ENCODE assay signal across 14 cellular contexts in genomic region chr1:30190481-30191153, GRCh38.
DNase-seq lines count a peak whose midpoint lies in the region; ATAC-seq and TF ChIP-seq lines count a peak whose summit lies in the region.
"Had no signal": no experiment of that assay in that cellular context is flagged by ENCODE, and none has a peak within 500 bp of the region (broad histone marks: within the 10 kb centered on the region; RNA-seq: fewer than 3 reads in every experiment).

No MANE protein-coding gene starts in this region.

- DNase-seq in activated T-cell treated with anti-CD3 and anti-CD28 coated beads, Interleukin-2, amount 50 U/mL, for 72 hours, result no peak
- no peak for DNase-seq in activated T-cell treated with anti-CD3 and anti-CD28 coated beads, Interleukin-2, amount 50 U/mL, for 4 hours
- no peak for DNase-seq in T-helper 17 cell
- no peak for DNase-seq in lower lobe of right lung
- no peak for DNase-seq in transverse colon
- DNase-seq in naive thymus-derived CD4-positive, alpha-beta T cell, result no peak
- no peak for DNase-seq in GM20000 (ENCODE audit: low spot score)
- DNase-seq in SKM-1 (lab: John Stamatoyannopoulos, UW; ENCODE audit: unreplicated experiment), result no peak
- DNase-seq: COR-L47, gastrocnemius medialis, mammary epithelial cell, NCI-H1048, SIG-M5 had no signal

- peaks cover 21% of the 10 kb centered on the region for H3K27me3 Mint-ChIP-seq in activated T-cell treated with anti-CD3 and anti-CD28 coated beads, Interleukin-2, amount 50 U/mL, for 72 hours (ENCODE audit: low read depth)
- H3K27me3 Mint-ChIP-seq in activated T-cell treated with anti-CD3 and anti-CD28 coated beads, Interleukin-2, amount 50 U/mL, for 4 hours (ENCODE audit: low read depth), result peaks cover 7% of the 10 kb centered on the region
- H3K27me3 Mint-ChIP-seq in T-helper 17 cell, result no peaks in the 10 kb centered on the region
- peaks cover 0 to 42% (median 30%) of the 10 kb centered on the region in 5 donors for H3K27me3 Mint-ChIP-seq in naive thymus-derived CD4-positive, alpha-beta T cell

- peaks cover 8% of the 10 kb centered on the region for H3K4me1 Mint-ChIP-seq in activated T-cell treated with anti-CD3 and anti-CD28 coated beads, Interleukin-2, amount 50 U/mL, for 72 hours (ENCODE audit: low read depth)
- peaks cover 27% of the 10 kb centered on the region for H3K4me1 Mint-ChIP-seq in activated T-cell treated with anti-CD3 and anti-CD28 coated beads, Interleukin-2, amount 50 U/mL, for 4 hours (ENCODE audit: low read depth)
- peaks cover 51% of the 10 kb centered on the region for H3K4me1 Mint-ChIP-seq in T-helper 17 cell
- H3K4me1 Mint-ChIP-seq in naive thymus-derived CD4-positive, alpha-beta T cell, result peaks cover 0 to 41% (median 0%) of the 10 kb centered on the region in 7 donors

- WGBS in transverse colon (ENCODE audit: low coverage in 1 of 2), 2 donors, result 80 to 87% methylated on average over 1 to 9 of the region's 10 CpGs

- no peak for TF ChIP-seq EP300 in transverse colon (IDR thresholded peaks at IDR 0.05; ENCODE audit: low read depth)

- intact Hi-C loops in lower lobe of right lung (cut with DNase I) (no loop called here), transverse colon (cut with DNase I; ENCODE audit: low total_unique reads) (no loop called here)
- intact Hi-C loops in naive thymus-derived CD4-positive, alpha-beta T cell (cut with micrococcal nuclease), result no loop called here

- H3K9me3 Mint-ChIP-seq in activated T-cell treated with anti-CD3 and anti-CD28 coated beads, Interleukin-2, amount 50 U/mL, for 72 hours, result no peaks in the 10 kb centered on the region
- H3K9me3 Mint-ChIP-seq in activated T-cell treated with anti-CD3 and anti-CD28 coated beads, Interleukin-2, amount 50 U/mL, for 4 hours, result no peaks in the 10 kb centered on the region
- H3K9me3 Mint-ChIP-seq in naive thymus-derived CD4-positive, alpha-beta T cell, result peaks cover 0 to 2% (median 0%) of the 10 kb centered on the region in 11 donors
- H3K9me3 Mint-ChIP-seq: stimulated activated naive CD8-positive, alpha-beta T cell treated with anti-CD3 and anti-CD28 coated beads, Interleukin-15, amount 100 ng/mL, for 72 hours had no signal

- POLR2A ChIA-PET in naive thymus-derived CD4-positive, alpha-beta T cell (lab: Charles Lee), result no interaction called here

- H3K27ac Mint-ChIP-seq in activated T-cell treated with anti-CD3 and anti-CD28 coated beads, Interleukin-2, amount 50 U/mL, for 72 hours, result peak overlapping the region; percentile 59
- H3K27ac Mint-ChIP-seq in T-helper 17 cell, result peak overlapping the region; percentile 87
- peak overlapping the region in 1 of 9 donors; percentile 85 for H3K27ac Mint-ChIP-seq in naive thymus-derived CD4-positive, alpha-beta T cell

- no peaks in the 10 kb centered on the region for H3K36me3 Mint-ChIP-seq in activated T-cell treated with anti-CD3 and anti-CD28 coated beads, Interleukin-2, amount 50 U/mL, for 72 hours (ENCODE audit: insufficient read depth in 2 of 2)
- H3K36me3 Mint-ChIP-seq in activated T-cell treated with anti-CD3 and anti-CD28 coated beads, Interleukin-2, amount 50 U/mL, for 4 hours (ENCODE audit: insufficient read depth), result no peaks in the 10 kb centered on the region
- H3K36me3 Mint-ChIP-seq in T-helper 17 cell (ENCODE audit: low read depth), result no peaks in the 10 kb centered on the region
- no peaks in the 10 kb centered on the region for H3K36me3 Mint-ChIP-seq in naive thymus-derived CD4-positive, alpha-beta T cell

- H3K4me1 ChIP-seq in lower lobe of right lung (peaks cover 13% of the 10 kb centered on the region), transverse colon (peaks cover 0 to 8% (median 3%) of the 10 kb centered on the region in 4 donors)
- peaks cover 0 to 17% of the 10 kb centered on the region in 2 donors for H3K4me1 ChIP-seq in naive thymus-derived CD4-positive, alpha-beta T cell (ENCODE audit: control insufficient read depth in 2 of 2, insufficient read depth in 2 of 2, low read length in 2 of 2)
- H3K4me1 ChIP-seq: gastrocnemius medialis had no signal

- H3K36me3 ChIP-seq in lower lobe of right lung (no peaks in the 10 kb centered on the region), transverse colon (no peaks in the 10 kb centered on the region)
- H3K36me3 ChIP-seq in naive thymus-derived CD4-positive, alpha-beta T cell (ENCODE audit: control insufficient read depth in 2 of 3, insufficient read depth in 3 of 3, low read length in 3 of 3), result no peaks in the 10 kb centered on the region
- H3K36me3 ChIP-seq: gastrocnemius medialis had no signal

- CTCF ChIA-PET in naive thymus-derived CD4-positive, alpha-beta T cell (lab: Charles Lee), result no interaction called here

- H3K4me3 ChIP-seq in lower lobe of right lung (no peak overlapping the region), transverse colon (no peak overlapping the region)
- H3K4me3 ChIP-seq in naive thymus-derived CD4-positive, alpha-beta T cell (ENCODE audit: low read length), result no peak overlapping the region
- H3K4me3 ChIP-seq: gastrocnemius medialis had no signal

- TF ChIP-seq CTCF in lower lobe of right lung (IDR thresholded peaks at IDR 0.05), result no peak
- no peak for TF ChIP-seq CTCF in transverse colon (IDR thresholded peaks at IDR 0.05)
- TF ChIP-seq CTCF in GM20000 (IDR thresholded peaks at IDR 0.05; ENCODE audit: extremely low read depth, missing control alignments), result no peak

- H3K27me3 ChIP-seq in lower lobe of right lung (ENCODE audit: low read depth) (no peaks in the 10 kb centered on the region), transverse colon (no peaks in the 10 kb centered on the region)
- H3K27me3 ChIP-seq in naive thymus-derived CD4-positive, alpha-beta T cell (ENCODE audit: control insufficient read depth in 2 of 2, insufficient read depth in 2 of 2, low read length in 2 of 2), result no peaks in the 10 kb centered on the region

- ATAC-seq in activated T-cell treated with anti-CD3 and anti-CD28 coated beads, Interleukin-2, amount 50 U/mL, for 72 hours (replicated peaks in 1 of 2), result no peak
- ATAC-seq in activated T-cell treated with anti-CD3 and anti-CD28 coated beads, Interleukin-2, amount 50 U/mL, for 4 hours, result no peak
- no peak for ATAC-seq in T-helper 17 cell
- no peak for ATAC-seq in lower lobe of right lung
- ATAC-seq in naive thymus-derived CD4-positive, alpha-beta T cell, result no peak
- ATAC-seq: gastrocnemius medialis had no signal

- H3K9me3 ChIP-seq in T-helper 17 cell (ENCODE audit: control insufficient read depth, low read length, poor library complexity, severe bottlenecking) (no peaks in the 10 kb centered on the region), lower lobe of right lung (no peaks in the 10 kb centered on the region), transverse colon (no peaks in the 10 kb centered on the region)
- H3K9me3 ChIP-seq in naive thymus-derived CD4-positive, alpha-beta T cell (ENCODE audit: control insufficient read depth in 2 of 3, low read length in 3 of 3), result no peaks in the 10 kb centered on the region
- H3K9me3 ChIP-seq: gastrocnemius medialis had no signal

- no peak for TF ChIP-seq POLR2A in transverse colon (IDR thresholded peaks at IDR 0.05)

- in situ Hi-C loops in transverse colon (cut with MboI; ENCODE audit: low pct_ligation_motif_present in 1 of 4, low pct_unique_long_range_greater_than_20kb in 1 of 4, low sequenced_read_pairs in 3 of 4), result no loop called here

- H3K27ac ChIP-seq in lower lobe of right lung (peak overlapping the region; percentile 46), transverse colon (peak overlapping the region; percentile 10 to 62 (median 18))
- H3K27ac ChIP-seq in naive thymus-derived CD4-positive, alpha-beta T cell (ENCODE audit: low read depth, low read length), result no peak overlapping the region
- H3K27ac ChIP-seq: gastrocnemius medialis had no signal

- H3K4me3 Mint-ChIP-seq in activated T-cell treated with anti-CD3 and anti-CD28 coated beads, Interleukin-2, amount 50 U/mL, for 72 hours, result peak overlapping the region in 1 of 2 donors; percentile 44
- H3K4me3 Mint-ChIP-seq in activated T-cell treated with anti-CD3 and anti-CD28 coated beads, Interleukin-2, amount 50 U/mL, for 4 hours, result no peak overlapping the region
- peak overlapping the region; percentile 69 for H3K4me3 Mint-ChIP-seq in T-helper 17 cell
- peak overlapping the region in 1 of 10 donors; percentile 35 for H3K4me3 Mint-ChIP-seq in naive thymus-derived CD4-positive, alpha-beta T cell
